11 cellular contexts compared by ENCODE assay signal in genomic region chr2:174600349-174600748, GRCh38. TPM values are rescaled to one million over a fixed set of nuclear protein-coding genes. Genes with fewer than 3 reads are reported as not detected.
DNase-seq lines count a peak whose midpoint lies in the region; ATAC-seq and TF ChIP-seq lines count a peak whose summit lies in the region.
"Had no signal": no experiment of that assay in that cellular context is flagged by ENCODE, and none has a peak within 500 bp of the region (broad histone marks: within the 10 kb centered on the region; RNA-seq: fewer than 3 reads in every experiment).

No MANE protein-coding gene starts in this region.

- H3K4me3 ChIP-seq in DOHH2 (ENCODE audit: low read length) (peak overlapping the region; percentile 81), SJCRH30 (no peak overlapping the region)

- no peaks in the 10 kb centered on the region for H3K9me2 ChIP-seq in DOHH2 (replicated peaks; ENCODE audit: control insufficient read depth, low read length)

- H3K4me1 ChIP-seq in DOHH2 (ENCODE audit: control insufficient read depth, low read length): peaks cover 59% of the 10 kb centered on the region
- H3K4me1 ChIP-seq in SJCRH30: peaks cover 4% of the 10 kb centered on the region; the same call in 1 of the 2 replicates

- peaks cover 51% of the 10 kb centered on the region for H3K79me2 ChIP-seq in DOHH2 (ENCODE audit: control insufficient read depth, low read length)

- TF ChIP-seq CTCF in DOHH2 (IDR thresholded peaks at IDR 0.05; ENCODE audit: low read depth, low read length, poor library complexity, severe bottlenecking): no peak

- H3K27me3 ChIP-seq in DOHH2 (ENCODE audit: control insufficient read depth, low read length): no peaks in the 10 kb centered on the region
- no peaks in the 10 kb centered on the region for H3K27me3 ChIP-seq in SJCRH30

- H3K27ac ChIP-seq in DOHH2 (ENCODE audit: low read depth, low read length) (peak overlapping the region; percentile 96), SJCRH30 (no peak overlapping the region)

- H3K36me3 Mint-ChIP-seq in activated CD4-positive, alpha-beta memory T cell treated with anti-CD3 and anti-CD28 coated beads, Interleukin-2, amount 10 ng/mL, durations not matched to agents 7 days and 5 days (ENCODE audit: low read depth): peaks cover 73% of the 10 kb centered on the region
- H3K36me3 Mint-ChIP-seq in naive B cell: no peaks in the 10 kb centered on the region

- peaks cover 31% of the 10 kb centered on the region for H3K36me3 ChIP-seq in DOHH2 (ENCODE audit: control insufficient read depth, low read length)
- no peaks in the 10 kb centered on the region for H3K36me3 ChIP-seq in SJCRH30

- H3K4me3 Mint-ChIP-seq in activated CD4-positive, alpha-beta memory T cell treated with anti-CD3 and anti-CD28 coated beads, Interleukin-2, amount 10 ng/mL, durations not matched to agents 7 days and 5 days: no peak overlapping the region
- peak overlapping the region; percentile 88 to 98 (median 96) for H3K4me3 Mint-ChIP-seq in naive B cell

- H3K27ac Mint-ChIP-seq in activated CD4-positive, alpha-beta memory T cell treated with anti-CD3 and anti-CD28 coated beads, Interleukin-2, amount 10 ng/mL, durations not matched to agents 7 days and 5 days: peak overlapping the region; percentile 96
- peak overlapping the region; percentile 97 to 100 (median 98) for H3K27ac Mint-ChIP-seq in naive B cell

- POLR2A ChIA-PET in activated CD4-positive, alpha-beta memory T cell treated with anti-CD3 and anti-CD28 coated beads, Interleukin-2, amount 10 ng/mL, durations not matched to agents 7 days and 5 days (lab: Charles Lee): interaction anchor here (0.6 to 15.7 kb wide), 10 partner anchors 9 to 107 kb away, joined by 3 to 558 read pairs (median 6); no protein-coding TSS in a partner anchor

- peak; percentile 34 for ATAC-seq in GM19397 (IDR thresholded peaks at IDR 0.05; ENCODE audit: unreplicated experiment)
- peak; percentile 58 to 60 for ATAC-seq in naive B cell (ENCODE audit: low read depth in 2 of 2)

- no peaks in the 10 kb centered on the region for H4K20me1 ChIP-seq in DOHH2 (ENCODE audit: control insufficient read depth, insufficient read depth, low read depth, low read length)

- DNase-seq in activated CD4-positive, alpha-beta memory T cell treated with anti-CD3 and anti-CD28 coated beads, Interleukin-2, amount 10 ng/mL, durations not matched to agents 7 days and 5 days: no peak
- DNase-seq in naive B cell (peak; percentile 73), NCI-H1930 (lab: John Stamatoyannopoulos, UW) (no peak), cerebellar nuclear complex (lab: John Stamatoyannopoulos, UW) (no peak), SJCRH30 (no peak)
- DNase-seq in stimulated activated CD4-positive, alpha-beta T cell treated with anti-CD3 and anti-CD28 coated beads, Interleukin-1b, Interleukin-23, amount 100 ng/mL, for 48 hours: no peak
- DNase-seq: activated gamma-delta T cell, left cardiac atrium, NCI-H2029 treated with DMSO at 0.1 percent for 48 hours had no signal

- peak overlapping the region; percentile 67 for H3K4me2 ChIP-seq in DOHH2 (ENCODE audit: low read length)

- H3K4me1 Mint-ChIP-seq in activated CD4-positive, alpha-beta memory T cell treated with anti-CD3 and anti-CD28 coated beads, Interleukin-2, amount 10 ng/mL, durations not matched to agents 7 days and 5 days: peaks cover 70% of the 10 kb centered on the region
- peaks cover 60 to 84% (median 79%) of the 10 kb centered on the region in 3 donors for H3K4me1 Mint-ChIP-seq in naive B cell

- peaks cover 6% of the 10 kb centered on the region; the same call in 1 of the 2 replicates for H3K9me3 ChIP-seq in DOHH2 (ENCODE audit: control insufficient read depth, insufficient read depth, low read length)
- H3K9me3 ChIP-seq in SJCRH30 (replicated peaks): no peaks in the 10 kb centered on the region

- H3F3A ChIP-seq in DOHH2 (ENCODE audit: control insufficient read depth, insufficient read depth): peaks cover 36% of the 10 kb centered on the region

- no peaks in the 10 kb centered on the region for H3K9me3 Mint-ChIP-seq in activated CD4-positive, alpha-beta memory T cell treated with anti-CD3 and anti-CD28 coated beads, Interleukin-2, amount 10 ng/mL, durations not matched to agents 7 days and 5 days
- H3K9me3 Mint-ChIP-seq in naive B cell: peaks cover 0 to 3% (median 0%) of the 10 kb centered on the region in 7 donors

- CTCF ChIA-PET in activated CD4-positive, alpha-beta memory T cell treated with anti-CD3 and anti-CD28 coated beads, Interleukin-2, amount 10 ng/mL, durations not matched to agents 7 days and 5 days (lab: Charles Lee): interaction anchor here (0.9 to 15.3 kb wide), 6 partner anchors 16 to 141 kb away, joined by 3 to 162 read pairs (median 16); no protein-coding TSS in a partner anchor

- no peaks in the 10 kb centered on the region for H3K27me3 Mint-ChIP-seq in activated CD4-positive, alpha-beta memory T cell treated with anti-CD3 and anti-CD28 coated beads, Interleukin-2, amount 10 ng/mL, durations not matched to agents 7 days and 5 days
- no peaks in the 10 kb centered on the region for H3K27me3 Mint-ChIP-seq in naive B cell

RNA-seq across cellular contexts. Expression of gene WIPF1, which starts 2.7 kb away (rescaled TPM):
- 100 to 1,000 TPM; 574 to 590 TPM for total RNA-seq in activated CD4-positive, alpha-beta memory T cell treated with anti-CD3 and anti-CD28 coated beads, Interleukin-2, amount 10 ng/mL, durations not matched to agents 7 days and 5 days
- polyA plus RNA-seq in naive B cell (ENCODE audit: low read depth in 6 of 6): 100 to 1,000 TPM in 1 of 6 donors, 10 to 100 TPM in 5; 67.8 to 119 (median 95.5) TPM
- total RNA-seq in SJCRH30 (2014; rRNA removed; shearing (Covaris generic)): 14.8 and 18.8 TPM in 2 replicates

Comparison
In these comparisons a context has a peak if more than half of its experiments do, and no peak if none do; other contexts are left out.
1. RNA of gene WIPF1, which starts 2.7 kb away (total RNA-seq): 574 to 590 TPM in activated CD4-positive, alpha-beta memory T cell treated with anti-CD3 and anti-CD28 coated beads, Interleukin-2, amount 10 ng/mL, durations not matched to agents 7 days and 5 days; 14.8 to 18.8 TPM in SJCRH30; every median in the first group is over 10 times any median in the second.